1 cellular context compared by ENCODE assay signal in genomic region chr1:194830387-194830786, GRCh38.
TF ChIP-seq lines count a peak whose summit lies in the region.

No MANE protein-coding gene starts in this region.

TF ChIP-seq in GM12878, 131 proteins besides CTCF, POLR2A, EP300 and RAD21 (continued from another document):
- TF ChIP-seq IKZF1 (conservative IDR thresholded peaks at IDR 0.05) (0 out of 2 replicates have a peak, but pooled peaks have one; percentile 14), SKIL (IDR thresholded peaks at IDR 0.05; ENCODE audit: low read depth, poor library complexity, severe bottlenecking) (peak; percentile 50), GABPA (IDR thresholded peaks at IDR 0.05; ENCODE audit: low read depth) (no peak), RUNX3 (IDR thresholded peaks at IDR 0.05; ENCODE audit: low read length) (peak; percentile 91), PAX5 (IDR thresholded peaks at IDR 0.05; ENCODE audit: borderline replicate concordance, low read depth, low read length) (no peak), SMC3 (IDR thresholded peaks at IDR 0.05; ENCODE audit: borderline replicate concordance, low read length) (no peak), TARDBP (IDR thresholded peaks at IDR 0.05; ENCODE audit: borderline replicate concordance) (no peak), HDAC6 (IDR thresholded peaks at IDR 0.05; ENCODE audit: unreplicated experiment) (no peak), RBBP5 (conservative IDR thresholded peaks at IDR 0.05) (no peak), ASH2L (IDR thresholded peaks at IDR 0.05; ENCODE audit: borderline replicate concordance, low read depth) (no peak), TBL1XR1 (IDR thresholded peaks at IDR 0.05; ENCODE audit: low read depth, low read length) (peak; percentile 68; the same call in 1 of the 2 replicates), IKZF2 (IDR thresholded peaks at IDR 0.05) (peak; percentile 35 to 51; a peak in 2 of 4 replicates), ZNF592 (IDR thresholded peaks at IDR 0.05) (no peak), RELA (IDR thresholded peaks at IDR 0.05; ENCODE audit: borderline replicate concordance, partially characterized antibody) (no peak), SPI1 (IDR thresholded peaks at IDR 0.05; ENCODE audit: borderline replicate concordance, insufficient read depth, low read depth, low read length) (no peak), USF2 (IDR thresholded peaks at IDR 0.05; ENCODE audit: borderline replicate concordance, low read depth, low read length) (no peak), NR2F1 (conservative IDR thresholded peaks at IDR 0.05) (no peak)
